Comparison of ENCODE assay signal across 14 cellular contexts in genomic region chr3:170829873-170830272, GRCh38.
"Had no signal": no experiment of that assay in that cellular context is flagged by ENCODE, and none has a peak within 500 bp of the region (broad histone marks: within the 10 kb centered on the region; RNA-seq: fewer than 3 reads in every experiment).

No MANE protein-coding gene starts in this region.

- DNase-seq: activated CD8-positive, alpha-beta memory T cell treated with anti-CD3 and anti-CD28 coated beads, Interleukin-2, amount 50 U/mL, for 4 hours; activated CD8-positive, alpha-beta T cell treated with anti-CD3 and anti-CD28 coated beads for 36 hours; activated gamma-delta T cell treated with Interleukin-2 at 50 U/mL for 16 hours; activated T-cell treated with anti-CD3 and anti-CD28 coated beads, Interleukin-2, amount 50 U/mL, for 72 hours; aorta; foreskin melanocyte; heart left ventricle; islet precursor cell; left lung; pancreas; retina; stimulated activated CD4-positive, alpha-beta T cell treated with anti-CD3 and anti-CD28 coated beads, Interleukin-4, amount 100 ng/mL, for 4 hours; thyroid gland; uterus had no signal

- H3K27ac Mint-ChIP-seq: activated CD8-positive, alpha-beta T cell treated with anti-CD3 and anti-CD28 coated beads for 36 hours; activated T-cell treated with anti-CD3 and anti-CD28 coated beads, Interleukin-2, amount 50 U/mL, for 72 hours had no signal

- ATAC-seq: activated CD8-positive, alpha-beta T cell treated with anti-CD3 and anti-CD28 coated beads for 36 hours; activated T-cell treated with anti-CD3 and anti-CD28 coated beads, Interleukin-2, amount 50 U/mL, for 72 hours; heart left ventricle; left lung; pancreas had no signal

- H3K4me3 Mint-ChIP-seq: activated CD8-positive, alpha-beta T cell treated with anti-CD3 and anti-CD28 coated beads for 36 hours; activated T-cell treated with anti-CD3 and anti-CD28 coated beads, Interleukin-2, amount 50 U/mL, for 72 hours had no signal

- H3K9me3 Mint-ChIP-seq: activated CD8-positive, alpha-beta T cell treated with anti-CD3 and anti-CD28 coated beads for 36 hours; activated T-cell treated with anti-CD3 and anti-CD28 coated beads, Interleukin-2, amount 50 U/mL, for 72 hours had no signal
